ENCODE assay signal across 9 cellular contexts in genomic region chr21:34352556-34352955, GRCh38. TPM values are rescaled to one million over a fixed set of nuclear protein-coding genes. Genes with fewer than 3 reads are reported as not detected.
"Had no signal": no experiment of that assay in that cellular context is flagged by ENCODE, and none has a peak within 500 bp of the region (broad histone marks: within the 10 kb centered on the region; RNA-seq: fewer than 3 reads in every experiment).

No MANE protein-coding gene starts in this region.

- DNase-seq: GM23248, GOT3, HFFc6 had no signal

- H3K9me3 ChIP-seq: HAP-1 had no signal

- H3K27ac ChIP-seq: GM23248, HL-60 had no signal

- H3K4me3 ChIP-seq: GM23248, HAP-1 had no signal

- H3K36me3 ChIP-seq: HAP-1 had no signal

RNA-seq across cellular contexts. Expression of gene KCNE2, which starts 11.2 kb away (rescaled TPM):
- total RNA-seq: GM23248, H4, H7, HepG2, HFFc6, HT1080 had no signal
